Comparison of ENCODE assay signal across 19 cellular contexts in genomic region chr6:150683320-150683719, GRCh38.
DNase-seq lines count a peak whose midpoint lies in the region; ATAC-seq, FAIRE-seq and TF ChIP-seq lines count a peak whose summit lies in the region.
"Had no signal": no experiment of that assay in that cellular context is flagged by ENCODE, and none has a peak within 500 bp of the region (broad histone marks: within the 10 kb centered on the region; RNA-seq: fewer than 3 reads in every experiment).

No MANE protein-coding gene starts in this region.

- no peak for DNase-seq in activated naive CD8-positive, alpha-beta T cell treated with anti-CD3 and anti-CD28 coated beads, Interleukin-2, amount 10 ng/mL, durations not matched to agents 7 days and 5 days
- no peak for DNase-seq in activated naive CD8-positive, alpha-beta T cell treated with anti-CD3 and anti-CD28 coated beads for 36 hours
- peak; percentile 86 for DNase-seq in glomerular endothelial cell (ENCODE audit: extremely low read depth, low read depth, low spot score)
- no peak for DNase-seq in naive thymus-derived CD4-positive, alpha-beta T cell
- DNase-seq in urothelium cell line (ENCODE audit: low spot score): no peak
- DNase-seq in T1000 (lab: John Stamatoyannopoulos, UW): no peak
- no peak for DNase-seq in iPS-NIHi11 (ENCODE audit: low spot score)
- no peak for DNase-seq in GM10248 (ENCODE audit: extremely low spot score)
- DNase-seq: 8988T; activated CD8-positive, alpha-beta memory T cell treated with anti-CD3 and anti-CD28 coated beads, Interleukin-2, amount 50 U/mL, for 48 hours; activated naive CD4-positive, alpha-beta T cell treated with anti-CD3 and anti-CD28 coated beads for 36 hours; CD4-positive, alpha-beta T cell; GOT3; NCI-H1105 treated with DMSO at 0.1 percent for 48 hours; NCI-H446 treated with DMSO at 0.1 percent for 48 hours; stimulated activated CD8-positive, alpha-beta memory T cell treated with anti-CD3 and anti-CD28 coated beads, Interleukin-4, amount 100 ng/mL, for 48 hours; SW 1271 had no signal

- H3K36me3 ChIP-seq in naive thymus-derived CD4-positive, alpha-beta T cell (ENCODE audit: control insufficient read depth in 2 of 3, insufficient read depth in 3 of 3, low read length in 3 of 3): no peaks in the 10 kb centered on the region

- peaks cover 2% of the 10 kb centered on the region for H3K4me1 Mint-ChIP-seq in activated naive CD8-positive, alpha-beta T cell treated with anti-CD3 and anti-CD28 coated beads, Interleukin-2, amount 10 ng/mL, durations not matched to agents 7 days and 5 days
- H3K4me1 Mint-ChIP-seq in activated naive CD8-positive, alpha-beta T cell treated with anti-CD3 and anti-CD28 coated beads for 36 hours: no peaks in the 10 kb centered on the region
- no peaks in the 10 kb centered on the region for H3K4me1 Mint-ChIP-seq in naive thymus-derived CD4-positive, alpha-beta T cell

- peaks cover 2% of the 10 kb centered on the region for H3K27me3 Mint-ChIP-seq in activated naive CD8-positive, alpha-beta T cell treated with anti-CD3 and anti-CD28 coated beads, Interleukin-2, amount 10 ng/mL, durations not matched to agents 7 days and 5 days
- no peaks in the 10 kb centered on the region for H3K27me3 Mint-ChIP-seq in activated naive CD8-positive, alpha-beta T cell treated with anti-CD3 and anti-CD28 coated beads for 36 hours
- peaks cover 0 to 26% (median 0%) of the 10 kb centered on the region in 5 donors for H3K27me3 Mint-ChIP-seq in naive thymus-derived CD4-positive, alpha-beta T cell
- H3K27me3 Mint-ChIP-seq: CD4-positive, alpha-beta T cell; central memory CD8-positive, alpha-beta T cell had no signal

- H3K27ac Mint-ChIP-seq in activated naive CD8-positive, alpha-beta T cell treated with anti-CD3 and anti-CD28 coated beads, Interleukin-2, amount 10 ng/mL, durations not matched to agents 7 days and 5 days: no peak overlapping the region
- H3K27ac Mint-ChIP-seq in activated naive CD8-positive, alpha-beta T cell treated with anti-CD3 and anti-CD28 coated beads for 36 hours: no peak overlapping the region
- no peak overlapping the region for H3K27ac Mint-ChIP-seq in naive thymus-derived CD4-positive, alpha-beta T cell
- H3K27ac Mint-ChIP-seq: activated naive CD4-positive, alpha-beta T cell treated with anti-CD3 and anti-CD28 coated beads for 36 hours; CD4-positive, alpha-beta T cell had no signal

- H3K9me3 ChIP-seq in naive thymus-derived CD4-positive, alpha-beta T cell (ENCODE audit: control insufficient read depth in 2 of 3, low read length in 3 of 3): no peaks in the 10 kb centered on the region

- no peaks in the 10 kb centered on the region for H3K36me3 Mint-ChIP-seq in activated naive CD8-positive, alpha-beta T cell treated with anti-CD3 and anti-CD28 coated beads, Interleukin-2, amount 10 ng/mL, durations not matched to agents 7 days and 5 days
- H3K36me3 Mint-ChIP-seq in activated naive CD8-positive, alpha-beta T cell treated with anti-CD3 and anti-CD28 coated beads for 36 hours: no peaks in the 10 kb centered on the region
- no peaks in the 10 kb centered on the region for H3K36me3 Mint-ChIP-seq in naive thymus-derived CD4-positive, alpha-beta T cell

- no peak overlapping the region for H3K4me3 ChIP-seq in naive thymus-derived CD4-positive, alpha-beta T cell (ENCODE audit: low read length)

- H3K27ac ChIP-seq in naive thymus-derived CD4-positive, alpha-beta T cell (ENCODE audit: low read depth, low read length): no peak overlapping the region

- no peak overlapping the region for H3K4me3 Mint-ChIP-seq in activated naive CD8-positive, alpha-beta T cell treated with anti-CD3 and anti-CD28 coated beads, Interleukin-2, amount 10 ng/mL, durations not matched to agents 7 days and 5 days
- no peak overlapping the region for H3K4me3 Mint-ChIP-seq in activated naive CD8-positive, alpha-beta T cell treated with anti-CD3 and anti-CD28 coated beads for 36 hours
- H3K4me3 Mint-ChIP-seq in naive thymus-derived CD4-positive, alpha-beta T cell: no peak overlapping the region
- H3K4me3 Mint-ChIP-seq: activated naive CD4-positive, alpha-beta T cell treated with anti-CD3 and anti-CD28 coated beads for 36 hours; CD4-positive, alpha-beta T cell; central memory CD8-positive, alpha-beta T cell had no signal

- peak; percentile 48 for FAIRE-seq in urothelium cell line (lab: Jason Lieb, UNC)

- POLR2A ChIA-PET in activated naive CD8-positive, alpha-beta T cell treated with anti-CD3 and anti-CD28 coated beads, Interleukin-2, amount 10 ng/mL, durations not matched to agents 7 days and 5 days (lab: Charles Lee): no interaction called here
- POLR2A ChIA-PET in naive thymus-derived CD4-positive, alpha-beta T cell (lab: Charles Lee): no interaction called here
- POLR2A ChIA-PET in GM10248 (lab: Yijun Ruan, JAX): no interaction called here

- H3K9me3 Mint-ChIP-seq in activated naive CD8-positive, alpha-beta T cell treated with anti-CD3 and anti-CD28 coated beads, Interleukin-2, amount 10 ng/mL, durations not matched to agents 7 days and 5 days: no peaks in the 10 kb centered on the region
- H3K9me3 Mint-ChIP-seq in activated naive CD8-positive, alpha-beta T cell treated with anti-CD3 and anti-CD28 coated beads for 36 hours: no peaks in the 10 kb centered on the region
- H3K9me3 Mint-ChIP-seq in naive thymus-derived CD4-positive, alpha-beta T cell: no peaks in the 10 kb centered on the region
- H3K9me3 Mint-ChIP-seq: activated naive CD4-positive, alpha-beta T cell treated with anti-CD3 and anti-CD28 coated beads for 36 hours; CD4-positive, alpha-beta T cell; central memory CD8-positive, alpha-beta T cell had no signal

- intact Hi-C loops in naive thymus-derived CD4-positive, alpha-beta T cell (cut with micrococcal nuclease): no loop called here

- CTCF ChIA-PET in naive thymus-derived CD4-positive, alpha-beta T cell (lab: Charles Lee): no interaction called here
- CTCF ChIA-PET in GM10248 (lab: Yijun Ruan, JAX): no interaction called here

- no peak for TF ChIP-seq CTCF in GM10248 (IDR thresholded peaks at IDR 0.05; ENCODE audit: control extremely low read depth, extremely low read depth, low read depth, missing control alignments)

- peak; percentile 14 for ATAC-seq in activated naive CD8-positive, alpha-beta T cell treated with anti-CD3 and anti-CD28 coated beads, Interleukin-2, amount 10 ng/mL, durations not matched to agents 7 days and 5 days (ENCODE audit: low read depth)
- peak; percentile 26 for ATAC-seq in naive thymus-derived CD4-positive, alpha-beta T cell
- ATAC-seq: activated CD4-positive, CD25-positive, alpha-beta regulatory T cell treated with anti-CD3 and anti-CD28 coated beads, Interleukin-2, amount 50 U/mL, for 24 hours had no signal

- H3K4me1 ChIP-seq in naive thymus-derived CD4-positive, alpha-beta T cell (ENCODE audit: control insufficient read depth in 2 of 2, insufficient read depth in 2 of 2, low read length in 2 of 2): no peaks in the 10 kb centered on the region

- no peaks in the 10 kb centered on the region for H3K27me3 ChIP-seq in naive thymus-derived CD4-positive, alpha-beta T cell (ENCODE audit: control insufficient read depth in 2 of 2, insufficient read depth in 2 of 2, low read length in 2 of 2)
